ENCODE assay signal across 16 cellular contexts in genomic region chr4:8310306-8310705, GRCh38. TPM values are rescaled to one million over a fixed set of nuclear protein-coding genes. Genes with fewer than 3 reads are reported as not detected.
"Had no signal": no experiment of that assay in that cellular context is flagged by ENCODE, and none has a peak within 500 bp of the region (broad histone marks: within the 10 kb centered on the region; RNA-seq: fewer than 3 reads in every experiment).

No MANE protein-coding gene starts in this region.

- H3K9me3 ChIP-seq: colonic mucosa, esophagus muscularis mucosa, SJSA1 had no signal

- H3K36me3 ChIP-seq: colonic mucosa, esophagus muscularis mucosa, SJSA1, tibial artery had no signal

- H3K27me3 ChIP-seq: colonic mucosa, esophagus muscularis mucosa, SJSA1 had no signal

- DNase-seq: activated CD4-positive, alpha-beta T cell treated with anti-CD3 and anti-CD28 coated beads, Interleukin-2, amount 10 ng/mL, durations not matched to agents 7 days and 5 days; activated CD8-positive, alpha-beta memory T cell treated with anti-CD3 and anti-CD28 coated beads for 24 hours; activated T-cell treated with anti-CD3 and anti-CD28 coated beads for 4 hours; caudate nucleus; colonic mucosa; hypothalamus; kidney; mesendoderm; nephron progenitor cell; stimulated activated CD4-positive, alpha-beta T cell treated with anti-CD3 and anti-CD28 coated beads, Interleukin-15, amount 100 ng/mL, for 24 hours; stimulated activated CD4-positive, alpha-beta T cell treated with anti-CD3 and anti-CD28 coated beads, Interleukin-4, amount 100 ng/mL, for 1 hour; stimulated activated naive CD4-positive, alpha-beta T cell had no signal

- H3K4me1 ChIP-seq: colonic mucosa, SJSA1 had no signal

- H3K4me3 ChIP-seq: colonic mucosa, esophagus muscularis mucosa, SJSA1, tibial artery had no signal

- H3K27ac ChIP-seq: colonic mucosa, SJSA1, tibial artery had no signal

RNA-seq across cellular contexts. Expression of gene HTRA3, which starts 40.8 kb away (rescaled TPM):
- total RNA-seq: activated CD4-positive, alpha-beta T cell treated with anti-CD3 and anti-CD28 coated beads, Interleukin-2, amount 10 ng/mL, durations not matched to agents 7 days and 5 days; T-helper 2 cell treated with Interferon-gamma antibody and Interleukin-4, amounts not matched to agents 100 ng/mL and 5 ng/mL, for 36 hours had no signal
